Comparison of ENCODE assay signal across 1 cellular context in the genomic region with DNA sequence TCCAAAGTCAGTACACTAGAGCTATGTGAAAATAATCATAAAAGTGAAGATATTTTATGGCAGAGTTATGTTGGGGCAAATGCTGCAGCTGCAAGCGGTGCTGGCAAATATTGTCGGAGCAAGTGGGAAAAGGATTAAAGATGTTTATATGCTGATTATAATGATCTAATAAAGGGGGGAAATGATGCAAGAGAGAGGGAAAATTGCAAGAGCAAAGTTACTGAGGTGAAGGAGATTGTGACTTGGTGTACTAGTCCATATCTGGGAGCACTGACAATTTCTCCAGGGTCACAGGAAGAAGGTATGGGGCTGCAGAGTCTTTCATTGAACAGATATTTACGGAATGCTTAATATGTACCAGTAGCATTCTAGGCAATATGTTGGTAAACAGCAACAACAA.
TF ChIP-seq lines count a peak whose summit lies in the region.

No MANE protein-coding gene starts in this region.

TF ChIP-seq in GM12878, 131 proteins besides CTCF, POLR2A, EP300 and RAD21:
- no peak for TF ChIP-seq CHD4 (IDR thresholded peaks at IDR 0.05)
TF ChIP-seq in GM12878: peak in this region for 0.
